In the genomic region with DNA sequence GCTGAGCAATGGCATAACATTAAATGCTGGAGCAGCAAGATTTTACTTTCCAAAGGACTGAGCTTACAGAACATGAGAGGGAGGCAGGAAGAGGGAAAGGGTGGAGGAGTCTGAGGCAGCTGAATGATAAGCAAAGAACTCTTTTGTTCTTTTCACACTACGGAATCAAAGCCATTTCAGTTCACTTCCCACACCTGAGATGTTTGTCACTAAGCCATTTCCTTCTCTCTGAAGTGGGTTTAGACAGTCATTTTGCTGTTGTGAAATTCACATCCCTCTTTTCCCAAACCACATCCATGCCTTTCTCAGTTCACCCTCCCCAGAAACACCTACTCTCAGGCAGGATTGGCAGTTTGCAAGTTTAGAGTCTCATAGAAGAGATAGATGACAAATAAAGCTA, we compare ENCODE assay signal across 12 cellular contexts.
DNase-seq lines count a peak whose midpoint lies in the region; ATAC-seq and TF ChIP-seq lines count a peak whose summit lies in the region.
"Had no signal": no experiment of that assay in that cellular context is flagged by ENCODE, and none has a peak within 500 bp of the region (broad histone marks: within the 10 kb centered on the region; RNA-seq: fewer than 3 reads in every experiment).

No MANE protein-coding gene starts in this region.

- no peak overlapping the region for H3K9ac ChIP-seq in adipocyte (ENCODE audit: low read length)

- H3K4me3 Mint-ChIP-seq in stimulated activated naive CD8-positive, alpha-beta T cell treated with anti-CD3 and anti-CD28 coated beads, Interleukin-15, Interleukin-2, amounts not matched to agents 100 ng/mL and 50 ng/mL, for 24 hours = peak overlapping the region; percentile 5
- H3K4me3 Mint-ChIP-seq: B cell had no signal

- H3K4me1 ChIP-seq in adipocyte (ENCODE audit: control insufficient read depth, insufficient read depth, low read length) = no peaks in the 10 kb centered on the region
- H3K4me1 ChIP-seq in lower lobe of right lung = peaks cover 10% of the 10 kb centered on the region
- peaks cover 21% of the 10 kb centered on the region for H3K4me1 ChIP-seq in SJCRH30
- peaks cover 0 to 7% of the 10 kb centered on the region in 2 donors for H3K4me1 ChIP-seq in right atrium auricular region

- H3K9me3 Mint-ChIP-seq in stimulated activated naive CD8-positive, alpha-beta T cell treated with anti-CD3 and anti-CD28 coated beads, Interleukin-15, Interleukin-2, amounts not matched to agents 100 ng/mL and 50 ng/mL, for 24 hours = peaks cover 16% of the 10 kb centered on the region

- H3K4me1 Mint-ChIP-seq in stimulated activated naive CD8-positive, alpha-beta T cell treated with anti-CD3 and anti-CD28 coated beads, Interleukin-15, Interleukin-2, amounts not matched to agents 100 ng/mL and 50 ng/mL, for 24 hours (ENCODE audit: low read depth) = peaks cover 49% of the 10 kb centered on the region
- H3K4me1 Mint-ChIP-seq: B cell had no signal

- peak overlapping the region; percentile 42 for H3K27ac Mint-ChIP-seq in stimulated activated naive CD8-positive, alpha-beta T cell treated with anti-CD3 and anti-CD28 coated beads, Interleukin-15, Interleukin-2, amounts not matched to agents 100 ng/mL and 50 ng/mL, for 24 hours
- H3K27ac Mint-ChIP-seq: B cell had no signal

- peak overlapping the region; percentile 37 for H3K27ac ChIP-seq in lower lobe of right lung
- H3K27ac ChIP-seq in SJCRH30 = no peak overlapping the region
- no peak overlapping the region for H3K27ac ChIP-seq in right atrium auricular region
- H3K27ac ChIP-seq: HL-60, SK-N-MC had no signal

- H3K4me3 ChIP-seq in adipocyte (ENCODE audit: low read length) = no peak overlapping the region
- H3K4me3 ChIP-seq in lower lobe of right lung = no peak overlapping the region
- H3K4me3 ChIP-seq in SJCRH30 = no peak overlapping the region
- no peak overlapping the region for H3K4me3 ChIP-seq in right atrium auricular region
- H3K4me3 ChIP-seq: SK-N-MC had no signal

- no peak for TF ChIP-seq CTCF in lower lobe of right lung (IDR thresholded peaks at IDR 0.05)
- no peak for TF ChIP-seq CTCF in right atrium auricular region (IDR thresholded peaks at IDR 0.05)

- no peaks in the 10 kb centered on the region for H3K36me3 Mint-ChIP-seq in stimulated activated naive CD8-positive, alpha-beta T cell treated with anti-CD3 and anti-CD28 coated beads, Interleukin-15, Interleukin-2, amounts not matched to agents 100 ng/mL and 50 ng/mL, for 24 hours (ENCODE audit: low read depth)

- intact Hi-C loops in lower lobe of right lung (cut with DNase I) = no loop called here

- H3K27me3 ChIP-seq in adipocyte (replicated peaks; ENCODE audit: control insufficient read depth, insufficient read depth, low read length) (no peaks in the 10 kb centered on the region), lower lobe of right lung (ENCODE audit: low read depth) (no peaks in the 10 kb centered on the region), SJCRH30 (no peaks in the 10 kb centered on the region), right atrium auricular region (no peaks in the 10 kb centered on the region)

- H3K27me3 Mint-ChIP-seq in stimulated activated naive CD8-positive, alpha-beta T cell treated with anti-CD3 and anti-CD28 coated beads, Interleukin-15, Interleukin-2, amounts not matched to agents 100 ng/mL and 50 ng/mL, for 24 hours = no peaks in the 10 kb centered on the region

- no peak for DNase-seq in stimulated activated naive CD8-positive, alpha-beta T cell treated with anti-CD3 and anti-CD28 coated beads, Interleukin-15, Interleukin-2, amounts not matched to agents 100 U/mL and 50 U/mL, for 24 hours
- DNase-seq in adipocyte (ENCODE audit: low read depth) (peak; percentile 9), lower lobe of right lung (no peak), COLO829 (ENCODE audit: low spot score) (no peak), SJCRH30 (no peak), right atrium auricular region (ENCODE audit: low spot score) (no peak)
- DNase-seq: small intestine had no signal

- ATAC-seq in stimulated activated naive CD8-positive, alpha-beta T cell treated with anti-CD3 and anti-CD28 coated beads, Interleukin-15, Interleukin-2, amounts not matched to agents 100 U/mL and 50 U/mL, for 24 hours = no peak
- ATAC-seq in lower lobe of right lung (peak; percentile 28 to 52), GM21619 (IDR thresholded peaks at IDR 0.05; ENCODE audit: unreplicated experiment) (no peak)

- H3K36me3 ChIP-seq in adipocyte (ENCODE audit: control insufficient read depth, insufficient read depth, low read length, severe bottlenecking) = no peaks in the 10 kb centered on the region
- no peaks in the 10 kb centered on the region for H3K36me3 ChIP-seq in lower lobe of right lung
- no peaks in the 10 kb centered on the region for H3K36me3 ChIP-seq in SJCRH30
- no peaks in the 10 kb centered on the region for H3K36me3 ChIP-seq in right atrium auricular region

- H3K9me3 ChIP-seq in adipocyte (ENCODE audit: control insufficient read depth, low read length) (peaks cover 7% of the 10 kb centered on the region), lower lobe of right lung (no peaks in the 10 kb centered on the region), SJCRH30 (replicated peaks) (peaks cover 3% of the 10 kb centered on the region; the same call in 1 of the 2 replicates), right atrium auricular region (peaks cover 0 to 7% of the 10 kb centered on the region in 2 donors)

Comparison
In these comparisons a context has a peak if more than half of its experiments do, and no peak if none do; other contexts are left out.
1. ATAC-seq: peak in lower lobe of right lung (2 of 2); none in stimulated activated naive CD8-positive, alpha-beta T cell treated with anti-CD3 and anti-CD28 coated beads, Interleukin-15, Interleukin-2, amounts not matched to agents 100 U/mL and 50 U/mL, for 24 hours (single experiment) and GM21619 (single experiment).